8 cellular contexts compared by ENCODE assay signal in the genomic region with DNA sequence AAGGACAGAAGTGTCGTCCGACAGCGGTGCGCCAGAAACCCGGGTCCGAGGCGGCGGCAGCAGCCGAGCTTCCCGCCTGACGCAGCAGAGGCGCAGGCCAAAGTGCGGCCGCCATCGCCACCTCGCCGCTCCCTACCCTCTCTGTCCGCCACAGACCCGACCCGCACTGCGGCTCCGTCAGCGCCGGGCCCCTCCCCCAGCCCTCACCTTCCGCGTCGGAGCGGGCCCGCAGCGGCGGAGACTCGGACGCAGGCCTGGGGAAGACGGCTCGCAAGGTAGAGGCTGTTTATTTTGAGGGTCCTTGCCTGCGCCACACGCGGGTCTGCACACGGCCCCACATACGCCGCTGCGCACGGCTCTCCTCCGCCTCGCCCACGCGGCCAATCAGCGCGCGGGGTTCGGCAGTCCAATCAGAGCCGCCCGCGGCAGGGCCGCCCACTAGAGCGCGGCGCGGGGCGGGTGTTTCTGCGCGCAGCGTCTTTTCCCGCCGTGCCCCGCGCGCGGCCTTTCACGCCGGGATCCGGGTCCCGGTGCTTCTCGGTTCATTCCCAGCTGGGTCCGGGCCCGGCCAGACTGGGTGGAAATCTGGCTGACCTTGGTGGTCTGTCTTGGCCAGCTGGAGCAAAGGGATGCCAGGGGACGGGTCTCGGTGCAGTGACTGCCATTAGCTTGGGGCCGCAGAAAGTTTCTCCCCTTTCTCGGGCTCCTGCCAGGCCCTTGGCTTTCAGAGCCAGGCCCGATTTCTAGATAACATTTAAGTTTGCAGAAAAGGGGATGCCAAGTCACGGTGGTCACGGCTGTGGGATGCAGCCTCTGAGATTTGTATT. TPM values are rescaled to one million over a fixed set of nuclear protein-coding genes. Genes with fewer than 3 reads are reported as not detected.
DNase-seq lines count a peak whose midpoint lies in the region; ATAC-seq and TF ChIP-seq lines count a peak whose summit lies in the region.

A gene (minus strand): TSS at position 328 of the 827 bp plus-strand sequence. CDS start 12,139 bp downstream, outside the sequence.

- H3K9me3 ChIP-seq in left lung, result no peaks in the 10 kb centered on the region

- H3K36me3 ChIP-seq in left lung, result peaks cover 0 to 8% of the 10 kb centered on the region in 2 donors

- H3K27ac ChIP-seq in C4-2B (peak within 1 kb of the TSS; percentile 99), left lung (peak within 1 kb of the TSS; percentile 98)

- peak within 1 kb of the TSS; percentile 95 to 99 for H3K4me3 ChIP-seq in left lung

- TF ChIP-seq CTCF in C4-2B (conservative IDR thresholded peaks at IDR 0.05), result no peak
- TF ChIP-seq CTCF in left lung (IDR thresholded peaks at IDR 0.05), result no peak

- peaks cover 31 to 61% of the 10 kb centered on the region in 2 donors for H3K4me1 ChIP-seq in left lung

- ATAC-seq in GM19395 (IDR thresholded peaks at IDR 0.05; ENCODE audit: unreplicated experiment), result peak; percentile 93
- peak; percentile 72 for ATAC-seq in HG03558 (IDR thresholded peaks at IDR 0.05; ENCODE audit: extremely low read depth, unreplicated experiment)
- peak; percentile 99 for ATAC-seq in left lung

- H3K27me3 ChIP-seq in left lung, result no peaks in the 10 kb centered on the region

- intact Hi-C loops in left lung (cut with DNase I), result no loop called here

- DNase-seq in NCI-H748 treated with DMSO at 0.1 percent for 48 hours (lab: John Stamatoyannopoulos, UW) (peak; percentile 74), dedifferentiated amniotic fluid mesenchymal stem cell (ENCODE audit: extremely low spot score) (peak; percentile 85), left lung (peak; percentile 94 to 96)
- peak; percentile 88 to 89 for DNase-seq in activated CD4-positive, alpha-beta T cell treated with anti-CD3 and anti-CD28 coated beads, Interleukin-2, amount 50 U/mL, for 24 hours (ENCODE audit: low read depth in 1 of 2, low spot score in 1 of 2)
- peak; percentile 90 for DNase-seq in stimulated activated CD4-positive, alpha-beta T cell treated with anti-CD3 and anti-CD28 coated beads, Interleukin-2, amount 100 ng/mL, for 4 hours (ENCODE audit: low read depth)

RNA-seq across cellular contexts. Expression of the gene that starts here (rescaled TPM):
- total RNA-seq in left lung, result 100 to 1,000 TPM; 221 to 319 TPM

Comparison
In these comparisons a context has a peak if more than half of its experiments do, and no peak if none do; other contexts are left out.
1. Peak in every context shown above with its lines: DNase-seq, ATAC-seq, H3K4me3 ChIP-seq and H3K27ac ChIP-seq.